Comparison of ENCODE assay signal across 10 cellular contexts in genomic region chr19:14146789-14147216, GRCh38. TPM values are rescaled to one million over a fixed set of nuclear protein-coding genes. Genes with fewer than 3 reads are reported as not detected.
DNase-seq lines count a peak whose midpoint lies in the region; ATAC-seq, FAIRE-seq and TF ChIP-seq lines count a peak whose summit lies in the region.
"Had no signal": no experiment of that assay in that cellular context is flagged by ENCODE, and none has a peak within 500 bp of the region (broad histone marks: within the 10 kb centered on the region; RNA-seq: fewer than 3 reads in every experiment).

No MANE protein-coding gene starts in this region.

- peaks cover 2% of the 10 kb centered on the region for H3K36me3 Mint-ChIP-seq in activated T-cell treated with anti-CD3 and anti-CD28 coated beads, Interleukin-2, amount 50 U/mL, for 4 hours (ENCODE audit: insufficient read depth)

- intact Hi-C loops in cardiac septum (cut with DNase I): loop anchor here (5.0 to 10.0 kb wide), 4 partner anchors 50 to 328 kb away; partner anchors contain the start of gene PTGER1

- no peaks in the 10 kb centered on the region for H3K27me3 Mint-ChIP-seq in activated T-cell treated with anti-CD3 and anti-CD28 coated beads, Interleukin-2, amount 50 U/mL, for 4 hours (ENCODE audit: low read depth)
- H3K27me3 Mint-ChIP-seq: CD8-positive, alpha-beta memory T cell had no signal

- no peak overlapping the region for H3K4me3 Mint-ChIP-seq in activated T-cell treated with anti-CD3 and anti-CD28 coated beads, Interleukin-2, amount 50 U/mL, for 4 hours

- CTCF ChIA-PET in AG04449 (lab: Yijun Ruan, JAX): interaction anchor here (0.9 to 9.3 kb wide), 12 partner anchors 9 to 338 kb away, joined by 3 to 101 read pairs (median 6); partner anchors contain the start of genes ADGRE5 and ASF1B

- peaks cover 50% of the 10 kb centered on the region for H3K4me1 Mint-ChIP-seq in activated T-cell treated with anti-CD3 and anti-CD28 coated beads, Interleukin-2, amount 50 U/mL, for 4 hours (ENCODE audit: low read depth)

- POLR2A ChIA-PET in AG04449 (lab: Yijun Ruan, JAX): interaction anchor here (1.0 kb wide), 1 partner anchor 10 kb away, joined by 3 read pairs; no protein-coding TSS in a partner anchor

- no peak for TF ChIP-seq CTCF in AG04449 (IDR thresholded peaks at IDR 0.05; ENCODE audit: insufficient read depth, low read length, missing control alignments)

- TF ChIP-seq POLR2A in H54 (IDR thresholded peaks at IDR 0.05; ENCODE audit: low read depth, low read length): no peak

- ATAC-seq in activated T-cell treated with anti-CD3 and anti-CD28 coated beads, Interleukin-2, amount 50 U/mL, for 4 hours: no peak

- no peak overlapping the region for H3K4me3 ChIP-seq in AG04449 (ENCODE audit: low read depth, low read length)
- H3K4me3 ChIP-seq: Peyer's patch had no signal

- H3K9me3 Mint-ChIP-seq in activated T-cell treated with anti-CD3 and anti-CD28 coated beads, Interleukin-2, amount 50 U/mL, for 4 hours: no peaks in the 10 kb centered on the region
- H3K9me3 Mint-ChIP-seq: CD8-positive, alpha-beta memory T cell had no signal

- DNase-seq in AG04449 (ENCODE audit: low read depth, low spot score) (peak; percentile 46), H54 (ENCODE audit: insufficient read length, low spot score) (peak; percentile 76), amniotic stem cell (lab: John Stamatoyannopoulos, UW) (peak; percentile 11), iris pigment epithelial cell (ENCODE audit: low read depth) (peak; percentile 79), frontal cortex (ENCODE audit: low spot score in 2 of 2) (no peak), cardiac septum (ENCODE audit: low spot score) (no peak)
- DNase-seq in activated T-cell treated with anti-CD3 and anti-CD28 coated beads, Interleukin-2, amount 50 U/mL, for 4 hours: no peak
- no peak for DNase-seq in activated CD8-positive, alpha-beta memory T cell treated with anti-CD3 and anti-CD28 coated beads for 24 hours
- DNase-seq: CD8-positive, alpha-beta memory T cell; Peyer's patch had no signal

- FAIRE-seq in H54 (lab: Jason Lieb, UNC): no peak
- FAIRE-seq in frontal cortex (lab: Jason Lieb, UNC): no peak

RNA-seq across cellular contexts. Expression of gene ASF1B, which starts 10.4 kb away (rescaled TPM):
- total RNA-seq in frontal cortex (1.2 TPM), cardiac septum (0.70 TPM)
- 10 to 100 TPM; 18.5 to 26.7 (median 21.0) TPM for total RNA-seq in activated T-cell treated with anti-CD3 and anti-CD28 coated beads, Interleukin-2, amount 50 U/mL, for 4 hours

RNA-seq across cellular contexts. Expression of gene PRKACA, which starts 29.2 kb away (rescaled TPM):
- total RNA-seq in frontal cortex (22.0 TPM), cardiac septum (487 TPM)
- total RNA-seq in activated T-cell treated with anti-CD3 and anti-CD28 coated beads, Interleukin-2, amount 50 U/mL, for 4 hours: 10 to 100 TPM; 45.0 to 46.1 (median 45.3) TPM

RNA-seq across cellular contexts. Expression of gene SAMD1, which starts 56.3 kb away (rescaled TPM):
- total RNA-seq in frontal cortex (43.2 TPM), cardiac septum (41.8 TPM)
- 100 to 1,000 TPM in 2 of 3 donors, 10 to 100 TPM in 1; 90.0 to 130 (median 112) TPM for total RNA-seq in activated T-cell treated with anti-CD3 and anti-CD28 coated beads, Interleukin-2, amount 50 U/mL, for 4 hours

RNA-seq across cellular contexts. Expression of gene ADGRL1, which starts 59.2 kb away (rescaled TPM):
- total RNA-seq in frontal cortex (41.6 TPM), cardiac septum (7.9 TPM)
- total RNA-seq in activated T-cell treated with anti-CD3 and anti-CD28 coated beads, Interleukin-2, amount 50 U/mL, for 4 hours: 10 to 100 TPM; 22.2 to 30.2 (median 23.6) TPM

Comparison
In these comparisons a context has a peak if more than half of its experiments do, and no peak if none do; other contexts are left out.
1. DNase-seq: peak in AG04449 (single experiment), H54 (single experiment), amniotic stem cell (single experiment) and iris pigment epithelial cell (single experiment); none in frontal cortex (0 of 2), activated T-cell treated with anti-CD3 and anti-CD28 coated beads, Interleukin-2, amount 50 U/mL, for 4 hours (single experiment), cardiac septum (single experiment) and activated CD8-positive, alpha-beta memory T cell treated with anti-CD3 and anti-CD28 coated beads for 24 hours (single experiment).
2. RNA of gene PRKACA, which starts 29.2 kb away (total RNA-seq): 487 TPM in cardiac septum (single experiment); 45.0 to 46.1 TPM in activated T-cell treated with anti-CD3 and anti-CD28 coated beads, Interleukin-2, amount 50 U/mL, for 4 hours and 22.0 TPM in frontal cortex (single experiment); every median in the first group is over 10 times any median in the second.